ENCODE assay signal across 8 cellular contexts in genomic region chr9:133558191-133559126, GRCh38. TPM values are rescaled to one million over a fixed set of nuclear protein-coding genes. Genes with fewer than 3 reads are reported as not detected.
DNase-seq lines count a peak whose midpoint lies in the region; ATAC-seq lines count a peak whose summit lies in the region.

No MANE protein-coding gene starts in this region.

- H3K27ac Mint-ChIP-seq in activated CD4-positive, alpha-beta T cell treated with anti-CD3 and anti-CD28 coated beads for 36 hours: peak overlapping the region; percentile 68
- no peak overlapping the region for H3K27ac Mint-ChIP-seq in activated CD4-positive, alpha-beta T cell treated with anti-CD3 and anti-CD28 coated beads, Interleukin-2, amount 10 ng/mL, durations not matched to agents 24 days and 14 days
- peak overlapping the region in 5 of 6 donors; percentile 18 to 89 (median 70) for H3K27ac Mint-ChIP-seq in immature natural killer cell

- intact Hi-C loops in activated CD4-positive, alpha-beta T cell treated with anti-CD3 and anti-CD28 coated beads for 36 hours (cut with DNase I, micrococcal nuclease): no loop called here
- intact Hi-C loops in activated CD4-positive, alpha-beta T cell treated with anti-CD3 and anti-CD28 coated beads, Interleukin-2, amount 10 ng/mL, durations not matched to agents 24 days and 14 days (cut with micrococcal nuclease): no loop called here

- ATAC-seq in activated CD4-positive, alpha-beta T cell treated with anti-CD3 and anti-CD28 coated beads for 36 hours: peak; percentile 91
- ATAC-seq in HG03135 (IDR thresholded peaks at IDR 0.05; ENCODE audit: unreplicated experiment): no peak

- no peaks in the 10 kb centered on the region for H3K36me3 Mint-ChIP-seq in activated CD4-positive, alpha-beta T cell treated with anti-CD3 and anti-CD28 coated beads for 36 hours (ENCODE audit: low read depth)
- no peaks in the 10 kb centered on the region for H3K36me3 Mint-ChIP-seq in activated CD4-positive, alpha-beta T cell treated with anti-CD3 and anti-CD28 coated beads, Interleukin-2, amount 10 ng/mL, durations not matched to agents 24 days and 14 days (ENCODE audit: low read depth)
- H3K36me3 Mint-ChIP-seq in immature natural killer cell: no peaks in the 10 kb centered on the region

- H3K27me3 Mint-ChIP-seq in activated CD4-positive, alpha-beta T cell treated with anti-CD3 and anti-CD28 coated beads for 36 hours: peaks cover 2% of the 10 kb centered on the region
- H3K27me3 Mint-ChIP-seq in activated CD4-positive, alpha-beta T cell treated with anti-CD3 and anti-CD28 coated beads, Interleukin-2, amount 10 ng/mL, durations not matched to agents 24 days and 14 days: no peaks in the 10 kb centered on the region
- H3K27me3 Mint-ChIP-seq in immature natural killer cell (ENCODE audit: low read depth in 3 of 3): peaks cover 8 to 13% (median 8%) of the 10 kb centered on the region in 3 donors

- no peaks in the 10 kb centered on the region for H3K9me3 Mint-ChIP-seq in activated CD4-positive, alpha-beta T cell treated with anti-CD3 and anti-CD28 coated beads for 36 hours (ENCODE audit: low read depth)
- H3K9me3 Mint-ChIP-seq in activated CD4-positive, alpha-beta T cell treated with anti-CD3 and anti-CD28 coated beads, Interleukin-2, amount 10 ng/mL, durations not matched to agents 24 days and 14 days: no peaks in the 10 kb centered on the region
- no peaks in the 10 kb centered on the region for H3K9me3 Mint-ChIP-seq in immature natural killer cell

- POLR2A ChIA-PET in activated CD4-positive, alpha-beta T cell treated with anti-CD3 and anti-CD28 coated beads for 36 hours (lab: Charles Lee): no interaction called here

- peaks cover 22% of the 10 kb centered on the region for H3K4me1 Mint-ChIP-seq in activated CD4-positive, alpha-beta T cell treated with anti-CD3 and anti-CD28 coated beads for 36 hours
- peaks cover 2% of the 10 kb centered on the region for H3K4me1 Mint-ChIP-seq in activated CD4-positive, alpha-beta T cell treated with anti-CD3 and anti-CD28 coated beads, Interleukin-2, amount 10 ng/mL, durations not matched to agents 24 days and 14 days
- H3K4me1 Mint-ChIP-seq in immature natural killer cell: peaks cover 18 to 21% of the 10 kb centered on the region in 2 donors

- peak; percentile 64 for DNase-seq in activated CD4-positive, alpha-beta T cell treated with anti-CD3 and anti-CD28 coated beads for 36 hours
- no peak for DNase-seq in activated CD4-positive, alpha-beta T cell treated with anti-CD3 and anti-CD28 coated beads, Interleukin-2, amount 10 ng/mL, durations not matched to agents 24 days and 14 days
- DNase-seq in Kasumi-1 (lab: John Stamatoyannopoulos, UW) (peak; percentile 86 to 89), anterior cingulate cortex (lab: John Stamatoyannopoulos, UW) (peak in 43 of 58 donors; percentile 29 to 82 (median 57)), immature natural killer cell (peak; percentile 64 to 76 (median 71))
- DNase-seq in stimulated activated CD4-positive, alpha-beta T cell treated with anti-CD3 and anti-CD28 coated beads, Interleukin-4, amount 100 ng/mL, for 1 hour: peak; percentile 43
- DNase-seq in effector CD4-positive, alpha-beta T cell: no peak

- H3K4me3 Mint-ChIP-seq in activated CD4-positive, alpha-beta T cell treated with anti-CD3 and anti-CD28 coated beads for 36 hours: no peak overlapping the region
- no peak overlapping the region for H3K4me3 Mint-ChIP-seq in activated CD4-positive, alpha-beta T cell treated with anti-CD3 and anti-CD28 coated beads, Interleukin-2, amount 10 ng/mL, durations not matched to agents 24 days and 14 days
- H3K4me3 Mint-ChIP-seq in immature natural killer cell: peak overlapping the region; percentile 58 to 78 (median 72)

- CTCF ChIA-PET in activated CD4-positive, alpha-beta T cell treated with anti-CD3 and anti-CD28 coated beads for 36 hours (lab: Charles Lee): no interaction called here

RNA-seq across cellular contexts. Expression of gene ADAMTSL2, which starts 24.0 kb away (rescaled TPM):
- under 1 TPM; 0.11 to 0.32 TPM for total RNA-seq in activated CD4-positive, alpha-beta T cell treated with anti-CD3 and anti-CD28 coated beads for 36 hours
- not detected in 2 replicates for total RNA-seq in activated CD4-positive, alpha-beta T cell treated with anti-CD3 and anti-CD28 coated beads, Interleukin-2, amount 10 ng/mL, durations not matched to agents 24 days and 14 days
- polyA plus RNA-seq in immature natural killer cell: not detected

RNA-seq across cellular contexts. Expression of gene MYMK, which starts 33.7 kb away (rescaled TPM):
- total RNA-seq in activated CD4-positive, alpha-beta T cell treated with anti-CD3 and anti-CD28 coated beads for 36 hours: not detected
- total RNA-seq in activated CD4-positive, alpha-beta T cell treated with anti-CD3 and anti-CD28 coated beads, Interleukin-2, amount 10 ng/mL, durations not matched to agents 24 days and 14 days: not detected in 2 replicates
- not detected for polyA plus RNA-seq in immature natural killer cell

RNA-seq across cellular contexts. Expression of gene FAM163B, which starts 50.7 kb away (rescaled TPM):
- total RNA-seq in activated CD4-positive, alpha-beta T cell treated with anti-CD3 and anti-CD28 coated beads for 36 hours: not detected
- total RNA-seq in activated CD4-positive, alpha-beta T cell treated with anti-CD3 and anti-CD28 coated beads, Interleukin-2, amount 10 ng/mL, durations not matched to agents 24 days and 14 days: not detected in 2 replicates
- polyA plus RNA-seq in immature natural killer cell: not detected

Comparison
In these comparisons a context has a peak if more than half of its experiments do, and no peak if none do; other contexts are left out.
1. DNase-seq: peak in activated CD4-positive, alpha-beta T cell treated with anti-CD3 and anti-CD28 coated beads for 36 hours (single experiment), Kasumi-1 (2 of 2), anterior cingulate cortex (43 of 58), immature natural killer cell (3 of 3) and stimulated activated CD4-positive, alpha-beta T cell treated with anti-CD3 and anti-CD28 coated beads, Interleukin-4, amount 100 ng/mL, for 1 hour (single experiment); none in activated CD4-positive, alpha-beta T cell treated with anti-CD3 and anti-CD28 coated beads, Interleukin-2, amount 10 ng/mL, durations not matched to agents 24 days and 14 days (single experiment) and effector CD4-positive, alpha-beta T cell (single experiment).
2. H3K4me3 Mint-ChIP-seq: peak in immature natural killer cell (5 of 5); none in activated CD4-positive, alpha-beta T cell treated with anti-CD3 and anti-CD28 coated beads for 36 hours (single experiment) and activated CD4-positive, alpha-beta T cell treated with anti-CD3 and anti-CD28 coated beads, Interleukin-2, amount 10 ng/mL, durations not matched to agents 24 days and 14 days (single experiment).